In the genomic region with DNA sequence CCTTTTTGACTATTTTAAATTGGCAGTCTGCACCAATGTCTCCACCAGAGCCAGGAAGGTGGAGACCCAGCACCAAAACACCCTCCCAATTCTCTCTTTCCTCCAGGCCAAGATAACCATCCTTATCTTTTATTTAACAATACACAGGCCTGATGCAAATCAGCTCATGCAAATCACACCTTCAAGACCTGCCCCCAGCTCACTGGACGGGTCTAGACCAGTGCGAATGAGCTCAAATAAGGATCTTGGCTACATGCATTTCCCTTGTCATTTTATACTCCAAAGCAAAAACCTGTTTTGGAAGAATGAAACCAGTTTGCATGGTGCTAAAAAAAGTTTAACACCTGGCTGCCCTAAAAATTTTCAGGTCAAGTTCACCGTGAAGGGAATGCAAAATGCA, we compare ENCODE assay signal across 1 cellular context.
TF ChIP-seq lines count a peak whose summit lies in the region.

No MANE protein-coding gene starts in this region.

TF ChIP-seq in K562, 482 proteins besides CTCF, POLR2A, EP300 and RAD21:
- TF ChIP-seq, protein P1, sequence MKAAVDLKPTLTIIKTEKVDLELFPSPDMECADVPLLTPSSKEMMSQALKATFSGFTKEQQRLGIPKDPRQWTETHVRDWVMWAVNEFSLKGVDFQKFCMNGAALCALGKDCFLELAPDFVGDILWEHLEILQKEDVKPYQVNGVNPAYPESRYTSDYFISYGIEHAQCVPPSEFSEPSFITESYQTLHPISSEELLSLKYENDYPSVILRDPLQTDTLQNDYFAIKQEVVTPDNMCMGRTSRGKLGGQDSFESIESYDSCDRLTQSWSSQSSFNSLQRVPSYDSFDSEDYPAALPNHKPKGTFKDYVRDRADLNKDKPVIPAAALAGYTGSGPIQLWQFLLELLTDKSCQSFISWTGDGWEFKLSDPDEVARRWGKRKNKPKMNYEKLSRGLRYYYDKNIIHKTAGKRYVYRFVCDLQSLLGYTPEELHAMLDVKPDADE (conservative IDR thresholded peaks at IDR 0.05; ENCODE audit: control insufficient read depth, low read depth, low read length): no peak
- TF ChIP-seq NR2C2 (CRISPR knock-in tag; IDR thresholded peaks at IDR 0.05) (no peak), NR2C2 (tag; IDR thresholded peaks at IDR 0.05) (no peak), ZNF507 (tag; conservative IDR thresholded peaks at IDR 0.05) (no peak), SOX6 (IDR thresholded peaks at IDR 0.05) (0 out of 2 replicates have a peak, but pooled peaks have one; percentile 35), CSDE1 (IDR thresholded peaks at IDR 0.05) (no peak)
- TF ChIP-seq, protein P2, sequence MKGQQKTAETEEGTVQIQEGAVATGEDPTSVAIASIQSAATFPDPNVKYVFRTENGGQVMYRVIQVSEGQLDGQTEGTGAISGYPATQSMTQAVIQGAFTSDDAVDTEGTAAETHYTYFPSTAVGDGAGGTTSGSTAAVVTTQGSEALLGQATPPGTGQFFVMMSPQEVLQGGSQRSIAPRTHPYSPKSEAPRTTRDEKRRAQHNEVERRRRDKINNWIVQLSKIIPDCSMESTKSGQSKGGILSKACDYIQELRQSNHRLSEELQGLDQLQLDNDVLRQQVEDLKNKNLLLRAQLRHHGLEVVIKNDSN (CRISPR knock-in tag; IDR thresholded peaks at IDR 0.05): no peak
- TF ChIP-seq, protein P3, sequence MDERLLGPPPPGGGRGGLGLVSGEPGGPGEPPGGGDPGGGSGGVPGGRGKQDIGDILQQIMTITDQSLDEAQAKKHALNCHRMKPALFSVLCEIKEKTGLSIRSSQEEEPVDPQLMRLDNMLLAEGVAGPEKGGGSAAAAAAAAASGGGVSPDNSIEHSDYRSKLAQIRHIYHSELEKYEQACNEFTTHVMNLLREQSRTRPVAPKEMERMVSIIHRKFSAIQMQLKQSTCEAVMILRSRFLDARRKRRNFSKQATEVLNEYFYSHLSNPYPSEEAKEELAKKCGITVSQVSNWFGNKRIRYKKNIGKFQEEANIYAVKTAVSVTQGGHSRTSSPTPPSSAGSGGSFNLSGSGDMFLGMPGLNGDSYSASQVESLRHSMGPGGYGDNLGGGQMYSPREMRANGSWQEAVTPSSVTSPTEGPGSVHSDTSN (CRISPR knock-in tag; IDR thresholded peaks at IDR 0.05; ENCODE audit: low read depth): no peak
- TF ChIP-seq, protein P3 (tag; conservative IDR thresholded peaks at IDR 0.05; ENCODE audit: low read depth): no peak
- TF ChIP-seq, protein P4, sequence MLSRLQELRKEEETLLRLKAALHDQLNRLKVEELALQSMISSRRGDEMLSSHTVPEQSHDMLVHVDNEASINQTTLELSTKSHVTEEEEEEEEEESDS (CRISPR knock-in tag; IDR thresholded peaks at IDR 0.05): no peak
